Comparison of ENCODE assay signal across 8 cellular contexts in the genomic region with DNA sequence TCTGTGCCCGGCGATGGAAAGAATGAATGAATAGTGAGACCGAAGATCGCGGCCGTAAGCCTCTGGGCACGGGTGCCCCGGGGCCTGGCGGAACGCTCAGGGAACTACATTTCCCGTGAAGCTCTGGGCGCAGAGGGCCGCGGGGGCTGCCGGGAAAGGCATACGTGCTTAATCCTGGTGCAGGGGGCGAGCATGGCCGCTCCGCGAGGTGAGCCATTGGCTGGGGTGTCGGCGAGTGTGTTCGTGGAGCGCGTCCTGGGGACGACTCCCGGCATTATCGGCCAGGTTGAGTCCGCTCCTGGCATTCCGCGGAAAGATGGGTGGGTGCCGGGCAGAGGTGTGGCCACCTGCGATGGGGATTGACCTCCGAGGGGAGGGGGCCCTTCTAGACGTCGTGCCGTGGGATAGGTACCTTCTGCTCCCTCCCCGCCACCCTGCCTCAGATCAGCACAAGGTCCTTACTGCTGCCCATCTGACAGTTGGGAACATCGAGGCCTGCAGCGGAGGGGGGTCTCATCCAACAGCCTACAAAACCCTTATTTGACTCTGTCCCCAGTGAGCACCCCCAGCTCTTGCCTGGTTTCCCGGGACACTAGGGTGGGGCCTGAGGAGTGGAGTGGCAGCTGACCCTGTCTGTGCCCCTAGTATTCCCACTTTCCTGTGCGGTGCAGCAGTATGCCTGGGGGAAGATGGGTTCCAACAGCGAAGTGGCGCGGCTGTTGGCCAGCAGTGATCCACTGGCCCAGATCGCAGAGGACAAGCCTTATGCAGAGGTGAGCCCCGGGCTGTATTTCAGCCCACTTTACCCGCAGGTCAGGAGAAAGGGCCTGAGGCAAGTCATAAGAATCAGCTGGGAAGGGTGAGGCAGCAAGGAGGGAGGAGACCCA. TPM values are rescaled to one million over a fixed set of nuclear protein-coding genes. Genes with fewer than 3 reads are reported as not detected.
DNase-seq lines count a peak whose midpoint lies in the region; ATAC-seq and TF ChIP-seq lines count a peak whose summit lies in the region.

A gene with protein sequence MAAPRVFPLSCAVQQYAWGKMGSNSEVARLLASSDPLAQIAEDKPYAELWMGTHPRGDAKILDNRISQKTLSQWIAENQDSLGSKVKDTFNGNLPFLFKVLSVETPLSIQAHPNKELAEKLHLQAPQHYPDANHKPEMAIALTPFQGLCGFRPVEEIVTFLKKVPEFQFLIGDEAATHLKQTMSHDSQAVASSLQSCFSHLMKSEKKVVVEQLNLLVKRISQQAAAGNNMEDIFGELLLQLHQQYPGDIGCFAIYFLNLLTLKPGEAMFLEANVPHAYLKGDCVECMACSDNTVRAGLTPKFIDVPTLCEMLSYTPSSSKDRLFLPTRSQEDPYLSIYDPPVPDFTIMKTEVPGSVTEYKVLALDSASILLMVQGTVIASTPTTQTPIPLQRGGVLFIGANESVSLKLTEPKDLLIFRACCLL (plus strand): TSS at position 161 of the 887 bp plus-strand sequence. CDS start 32 bp downstream, at position 193.

- intact Hi-C loops in colonic mucosa (cut with DNase I) (no loop called here), left colon (cut with DNase I, micrococcal nuclease) (no loop called here)

- no peaks in the 10 kb centered on the region for H3K27me3 ChIP-seq in colonic mucosa

- H3K27ac Mint-ChIP-seq in activated CD4-positive, alpha-beta T cell treated with anti-CD3 and anti-CD28 coated beads, Interleukin-2, amount 10 ng/mL, durations not matched to agents 7 days and 5 days, result peak within 1 kb of the TSS; percentile 88

- peak within 1 kb of the TSS; percentile 92 for H3K4me3 Mint-ChIP-seq in activated CD4-positive, alpha-beta T cell treated with anti-CD3 and anti-CD28 coated beads, Interleukin-2, amount 10 ng/mL, durations not matched to agents 7 days and 5 days

- H3K4me3 ChIP-seq in AG09309 (ENCODE audit: control insufficient read depth, low read depth, low read length) (peak within 1 kb of the TSS; percentile 99), colonic mucosa (peak within 1 kb of the TSS; percentile 86)

- H3K9me3 Mint-ChIP-seq in activated CD4-positive, alpha-beta T cell treated with anti-CD3 and anti-CD28 coated beads, Interleukin-2, amount 10 ng/mL, durations not matched to agents 7 days and 5 days, result no peaks in the 10 kb centered on the region

- H3K36me3 ChIP-seq in colonic mucosa, result no peaks in the 10 kb centered on the region

- POLR2A ChIA-PET in activated CD4-positive, alpha-beta T cell treated with anti-CD3 and anti-CD28 coated beads, Interleukin-2, amount 10 ng/mL, durations not matched to agents 7 days and 5 days (lab: Charles Lee), result no interaction called here

- CTCF ChIA-PET in activated CD4-positive, alpha-beta T cell treated with anti-CD3 and anti-CD28 coated beads, Interleukin-2, amount 10 ng/mL, durations not matched to agents 7 days and 5 days (lab: Charles Lee), result interaction anchor here (0.9 to 2.8 kb wide), 9 partner anchors 12 to 119 kb away, joined by 3 to 17 read pairs (median 4); no protein-coding TSS in a partner anchor

- H3K9me3 ChIP-seq in colonic mucosa, result no peaks in the 10 kb centered on the region

- H3K4me1 Mint-ChIP-seq in activated CD4-positive, alpha-beta T cell treated with anti-CD3 and anti-CD28 coated beads, Interleukin-2, amount 10 ng/mL, durations not matched to agents 7 days and 5 days, result peaks cover 53% of the 10 kb centered on the region

- H3K4me1 ChIP-seq in colonic mucosa, result peaks cover 4% of the 10 kb centered on the region

- ATAC-seq in GM19023 (IDR thresholded peaks at IDR 0.05; ENCODE audit: unreplicated experiment) (peak; percentile 92), HG03342 (IDR thresholded peaks at IDR 0.05; ENCODE audit: unreplicated experiment) (peak; percentile 94), left colon (peak; percentile 75)

- no peaks in the 10 kb centered on the region for H3K27me3 Mint-ChIP-seq in activated CD4-positive, alpha-beta T cell treated with anti-CD3 and anti-CD28 coated beads, Interleukin-2, amount 10 ng/mL, durations not matched to agents 7 days and 5 days

- TF ChIP-seq CTCF in AG09309 (IDR thresholded peaks at IDR 0.05; ENCODE audit: control insufficient read depth, insufficient read depth, low read depth, low read length, missing control alignments) (no peak), colonic mucosa (IDR thresholded peaks at IDR 0.05) (no peak)

- peaks cover 37% of the 10 kb centered on the region for H3K36me3 Mint-ChIP-seq in activated CD4-positive, alpha-beta T cell treated with anti-CD3 and anti-CD28 coated beads, Interleukin-2, amount 10 ng/mL, durations not matched to agents 7 days and 5 days (ENCODE audit: low read depth)

- peak within 1 kb of the TSS; percentile 79 to 96 for H3K9ac ChIP-seq in colonic mucosa (ENCODE audit: low read depth in 2 of 2, low read length in 2 of 2)

- no peak for DNase-seq in AG09309 (ENCODE audit: low read depth)
- peak; percentile 67 for DNase-seq in NCI-H526 treated with DMSO at 0.1 percent for 48 hours (lab: John Stamatoyannopoulos, UW)
- peak; percentile 89 for DNase-seq in activated CD4-positive, alpha-beta T cell treated with anti-CD3 and anti-CD28 coated beads, Interleukin-2, amount 10 ng/mL, durations not matched to agents 7 days and 5 days
- DNase-seq in colonic mucosa, result peak; percentile 92
- peak; percentile 85 to 90 for DNase-seq in left colon
- DNase-seq in stimulated activated CD4-positive, alpha-beta T cell treated with anti-CD3 and anti-CD28 coated beads, Interleukin-1b, Interleukin-23, amount 100 ng/mL, for 4 hours (ENCODE audit: low read depth in 2 of 2), result peak; percentile 74 to 82

- peak within 1 kb of the TSS; percentile 74 for H3K27ac ChIP-seq in colonic mucosa

RNA-seq across cellular contexts. Expression of the gene that starts here (rescaled TPM):
- 10 to 100 TPM; 58.1 to 64.1 TPM for total RNA-seq in activated CD4-positive, alpha-beta T cell treated with anti-CD3 and anti-CD28 coated beads, Interleukin-2, amount 10 ng/mL, durations not matched to agents 7 days and 5 days
- 10 to 100 TPM; 50.7 to 68.0 TPM for total RNA-seq in colonic mucosa
- total RNA-seq in left colon, result 10 to 100 TPM; 62.2 to 76.7 TPM
